ENCODE assay signal across 3 cellular contexts in genomic region chr3:132003685-132004084, GRCh38.
TF ChIP-seq lines count a peak whose summit lies in the region.

No MANE protein-coding gene starts in this region.

TF ChIP-seq in A549, 52 proteins besides CTCF, POLR2A, EP300 and RAD21:
- TF ChIP-seq MYC (IDR thresholded peaks at IDR 0.05; ENCODE audit: borderline replicate concordance, low read length) (no peak), MAFK (IDR thresholded peaks at IDR 0.05; ENCODE audit: partially characterized antibody) (peak; percentile 54)

TF ChIP-seq in IMR-90, 13 proteins besides CTCF, POLR2A, EP300 and RAD21:
- no peak for TF ChIP-seq SMC3 (IDR thresholded peaks at IDR 0.05; ENCODE audit: low read depth, low read length)
- peak; percentile 58 for TF ChIP-seq MAFK (IDR thresholded peaks at IDR 0.05; ENCODE audit: low read depth, low read length)
- TF ChIP-seq USF2 (IDR thresholded peaks at IDR 0.05; ENCODE audit: low read depth, low read length): no peak

TF ChIP-seq in H1, 55 proteins besides CTCF, POLR2A, EP300 and RAD21:
- no peak for TF ChIP-seq RXRA (IDR thresholded peaks at IDR 0.05; ENCODE audit: insufficient read depth, low read depth, low read length)
- TF ChIP-seq MAFK (IDR thresholded peaks at IDR 0.05; ENCODE audit: low read depth, low read length): 0 out of 2 replicates have a peak, but pooled peaks have one; percentile 12
